Comparison of ENCODE assay signal across 2 cellular contexts in the genomic region with DNA sequence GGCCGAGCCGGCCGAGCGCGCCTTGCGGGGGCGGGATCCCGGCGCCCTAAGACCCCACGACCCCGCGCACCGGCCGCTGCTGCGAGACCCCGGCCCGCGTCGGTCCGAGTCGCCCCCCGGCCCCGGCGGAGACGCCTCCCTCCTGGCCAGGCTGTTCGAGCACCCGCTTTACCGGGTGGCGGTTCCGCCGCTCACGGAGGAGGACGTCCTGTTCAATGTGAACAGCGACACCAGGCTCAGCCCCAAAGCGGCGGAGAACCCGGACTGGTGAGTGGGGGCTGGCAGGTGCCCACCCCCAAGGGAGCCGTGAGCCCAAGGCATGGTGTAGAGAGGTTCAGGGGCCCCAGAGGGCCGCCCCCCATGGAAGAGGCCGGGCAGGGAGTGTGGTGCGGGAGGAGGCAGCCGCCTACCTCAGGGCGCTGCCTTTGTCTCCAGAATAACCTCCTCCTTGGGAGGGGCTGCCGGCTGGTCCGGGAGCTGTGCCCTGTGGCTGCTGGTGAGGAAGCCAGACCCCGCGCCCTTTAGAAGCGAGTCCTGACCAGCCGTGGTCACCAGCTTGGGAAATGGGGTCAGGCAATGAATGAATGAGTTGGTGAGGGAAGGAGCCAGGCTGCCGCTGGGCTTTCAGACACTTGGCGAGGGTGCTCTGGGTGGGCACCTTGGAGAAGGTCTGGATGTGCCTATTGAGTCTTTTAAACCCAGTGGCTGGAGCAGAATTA.
A peak's percentile ranks its signal among the peaks of the same experiment; 100 is the strongest.
TF ChIP-seq lines count a peak whose summit lies in the region.

No MANE protein-coding gene starts in this region.

TF ChIP-seq in HCT116, 20 proteins besides CTCF, POLR2A, EP300 and RAD21:
- TF ChIP-seq JUND (IDR thresholded peaks at IDR 0.05), result no peak
- peak; percentile 55; the same call in 1 of the 2 replicates for TF ChIP-seq EGR1 (IDR thresholded peaks at IDR 0.05; ENCODE audit: low read depth)

TF ChIP-seq in H1, 55 proteins besides CTCF, POLR2A, EP300 and RAD21:
- TF ChIP-seq SUZ12 (IDR thresholded peaks at IDR 0.05; ENCODE audit: low read length) (peak; percentile 26; the same call in 1 of the 2 replicates), PHF8 (conservative IDR thresholded peaks at IDR 0.05; ENCODE audit: low read depth, low read length) (peak; percentile 29), HDAC2 (IDR thresholded peaks at IDR 0.05; ENCODE audit: borderline replicate concordance in 1 of 2, low read depth in 2 of 2, low read length in 2 of 2) (no peak)
